In genomic region chr10:6920072-6921019, GRCh38 we compare ENCODE assay signal across 8 cellular contexts.
DNase-seq lines count a peak whose midpoint lies in the region; ATAC-seq and TF ChIP-seq lines count a peak whose summit lies in the region.

No MANE protein-coding gene starts in this region.

- CTCF ChIA-PET in AG04449 (lab: Yijun Ruan, JAX) = interaction anchor here (0.6 to 2.2 kb wide), 13 partner anchors 8 to 503 kb away, joined by 3 to 10 read pairs (median 4); partner anchors contain the start of gene SFMBT2

- H3K4me1 Mint-ChIP-seq in natural killer cell treated with Interleukin-12 subunit alpha and Interleukin-12 subunit beta and Interleukin-15 and Interleukin-18, amount 100 ng/mL, for 72 hours (ENCODE audit: low read depth in 2 of 2) = peaks cover 44 to 49% of the 10 kb centered on the region in 2 donors

- DNase-seq in AG04449 (ENCODE audit: low read depth, low spot score) (no peak), NOMO-1 (lab: John Stamatoyannopoulos, UW; ENCODE audit: unreplicated experiment in 2 of 2) (peak; percentile 65 to 78)
- peak; percentile 85 for DNase-seq in activated CD8-positive, alpha-beta memory T cell treated with anti-CD3 and anti-CD28 coated beads, Interleukin-2, amount 50 U/mL, for 4 hours
- peak; percentile 88 for DNase-seq in natural killer cell treated with Interleukin-12 subunit alpha and Interleukin-12 subunit beta and Interleukin-15 and Interleukin-18, amount 100 ng/mL, for 72 hours (ENCODE audit: low spot score)
- peak; percentile 38 to 73 (median 60) for DNase-seq in stimulated activated naive CD4-positive, alpha-beta T cell (lab: John Stamatoyannopoulos, UW)

- POLR2A ChIA-PET in AG04449 (lab: Yijun Ruan, JAX) = no interaction called here

- peaks cover 3% of the 10 kb centered on the region for H3K9me3 Mint-ChIP-seq in natural killer cell treated with Interleukin-12 subunit alpha and Interleukin-12 subunit beta and Interleukin-15 and Interleukin-18, amount 100 ng/mL, for 72 hours

- peak overlapping the region; percentile 73 for H3K4me3 Mint-ChIP-seq in natural killer cell treated with Interleukin-12 subunit alpha and Interleukin-12 subunit beta and Interleukin-15 and Interleukin-18, amount 100 ng/mL, for 72 hours

- H3K4me3 ChIP-seq in AG04449 (ENCODE audit: low read depth, low read length) = no peak overlapping the region; the same call in 1 of the 2 replicates

- no peaks in the 10 kb centered on the region for H3K36me3 Mint-ChIP-seq in natural killer cell treated with Interleukin-12 subunit alpha and Interleukin-12 subunit beta and Interleukin-15 and Interleukin-18, amount 100 ng/mL, for 72 hours

- ATAC-seq in GM18519 (IDR thresholded peaks at IDR 0.05; ENCODE audit: low FRiP score, unreplicated experiment) = peak; percentile 96
- peak; percentile 93 for ATAC-seq in HG03025 (IDR thresholded peaks at IDR 0.05; ENCODE audit: low FRiP score, unreplicated experiment)
- ATAC-seq in esophagus mucosa = peak; percentile 74
- ATAC-seq in natural killer cell treated with Interleukin-12 subunit alpha and Interleukin-12 subunit beta and Interleukin-15 and Interleukin-18, amount 100 ng/mL, for 72 hours = peak; percentile 97 to 99

- peak; percentile 76 for TF ChIP-seq CTCF in AG04449 (IDR thresholded peaks at IDR 0.05; ENCODE audit: insufficient read depth, low read length, missing control alignments)

- no peaks in the 10 kb centered on the region for H3K27me3 Mint-ChIP-seq in natural killer cell treated with Interleukin-12 subunit alpha and Interleukin-12 subunit beta and Interleukin-15 and Interleukin-18, amount 100 ng/mL, for 72 hours

- peak overlapping the region; percentile 77 to 84 for H3K27ac Mint-ChIP-seq in natural killer cell treated with Interleukin-12 subunit alpha and Interleukin-12 subunit beta and Interleukin-15 and Interleukin-18, amount 100 ng/mL, for 72 hours
